ENCODE assay signal across 9 cellular contexts in genomic region chr19:48481191-48481500, GRCh38. TPM values are rescaled to one million over a fixed set of nuclear protein-coding genes. Genes with fewer than 3 reads are reported as not detected.
DNase-seq lines count a peak whose midpoint lies in the region; ATAC-seq and TF ChIP-seq lines count a peak whose summit lies in the region.
"Had no signal": no experiment of that assay in that cellular context is flagged by ENCODE, and none has a peak within 500 bp of the region (broad histone marks: within the 10 kb centered on the region; RNA-seq: fewer than 3 reads in every experiment).

No MANE protein-coding gene starts in this region.

- peaks cover 16% of the 10 kb centered on the region for H3K36me3 Mint-ChIP-seq in CD8-positive, alpha-beta T cell
- peaks cover 21% of the 10 kb centered on the region for H3K36me3 Mint-ChIP-seq in activated B cell treated with CpG ODN at 0.5 μM for 24 hours (ENCODE audit: low read depth)

- no peak for TF ChIP-seq CTCF in CD8-positive, alpha-beta T cell (IDR thresholded peaks at IDR 0.05)
- no peak for TF ChIP-seq CTCF in activated B cell treated with CpG ODN at 0.5 μM for 24 hours (IDR thresholded peaks at IDR 0.05)
- no peak for TF ChIP-seq CTCF in fibroblast of mammary gland (conservative IDR thresholded peaks at IDR 0.05; ENCODE audit: control insufficient read depth, insufficient read depth, low read depth, low read length)
- no peak for TF ChIP-seq CTCF in gastrocnemius medialis (IDR thresholded peaks at IDR 0.05 in 4 of 5, conservative IDR thresholded peaks at IDR 0.05 in 1 of 5)

- no peaks in the 10 kb centered on the region for H3K27me3 Mint-ChIP-seq in CD8-positive, alpha-beta T cell (ENCODE audit: low read depth)
- H3K27me3 Mint-ChIP-seq in activated B cell treated with CpG ODN at 0.5 μM for 24 hours, result peaks cover 1% of the 10 kb centered on the region

- in situ Hi-C loops in gastrocnemius medialis (cut with MboI; ENCODE audit: low sequenced_read_pairs in 4 of 4), result no loop called here

- peak overlapping the region; percentile 66 for H3K4me3 ChIP-seq in CD8-positive, alpha-beta T cell (ENCODE audit: low read depth, low read length)
- H3K4me3 ChIP-seq in fibroblast of mammary gland (ENCODE audit: control insufficient read depth, low read depth, low read length), result peak overlapping the region; percentile 38
- peak overlapping the region; percentile 64 to 91 (median 75) for H3K4me3 ChIP-seq in gastrocnemius medialis

- H3K4me1 ChIP-seq in CD8-positive, alpha-beta T cell (ENCODE audit: insufficient read depth, low read length), result peaks cover 4% of the 10 kb centered on the region
- peaks cover 20 to 21% of the 10 kb centered on the region in 2 donors for H3K4me1 ChIP-seq in gastrocnemius medialis

- TF ChIP-seq POLR2A in gastrocnemius medialis (IDR thresholded peaks at IDR 0.05), result no peak

- H3K9me3 Mint-ChIP-seq in CD8-positive, alpha-beta T cell, result no peaks in the 10 kb centered on the region
- H3K9me3 Mint-ChIP-seq in activated B cell treated with CpG ODN at 0.5 μM for 24 hours, result no peaks in the 10 kb centered on the region

- peaks cover 19% of the 10 kb centered on the region for H3K4me1 Mint-ChIP-seq in CD8-positive, alpha-beta T cell (ENCODE audit: low read depth)
- peaks cover 11% of the 10 kb centered on the region for H3K4me1 Mint-ChIP-seq in activated B cell treated with CpG ODN at 0.5 μM for 24 hours

- no peak for ATAC-seq in CD8-positive, alpha-beta T cell
- ATAC-seq in activated B cell treated with CpG ODN at 0.5 μM for 24 hours (ENCODE audit: low read depth), result no peak
- no peak for ATAC-seq in gastrocnemius medialis
- no peak for ATAC-seq in HG02852 (IDR thresholded peaks at IDR 0.05; ENCODE audit: unreplicated experiment)
- no peak for ATAC-seq in HG03521 (IDR thresholded peaks at IDR 0.05; ENCODE audit: unreplicated experiment)
- no peak for ATAC-seq in GM18517 (IDR thresholded peaks at IDR 0.05; ENCODE audit: unreplicated experiment)

- no peaks in the 10 kb centered on the region for H3K27me3 ChIP-seq in CD8-positive, alpha-beta T cell (ENCODE audit: insufficient read depth, low read length)
- no peaks in the 10 kb centered on the region for H3K27me3 ChIP-seq in gastrocnemius medialis

- intact Hi-C loops in CD8-positive, alpha-beta T cell (cut with DNase I, micrococcal nuclease), result no loop called here
- intact Hi-C loops in activated B cell treated with CpG ODN at 0.5 μM for 24 hours (cut with micrococcal nuclease), result no loop called here
- intact Hi-C loops in gastrocnemius medialis (cut with DNase I; ENCODE audit: low total_unique reads), result no loop called here

- CTCF ChIA-PET in CD8-positive, alpha-beta T cell (lab: Charles Lee), result interaction anchor here (0.6 to 2.7 kb wide), 3 partner anchors 9 to 128 kb away, joined by 3 to 25 read pairs (median 6); partner anchors contain the start of gene KDELR1
- CTCF ChIA-PET in activated B cell treated with CpG ODN at 0.5 μM for 24 hours (lab: Charles Lee), result interaction anchor here (0.6 to 2.4 kb wide), 2 partner anchors 9 to 102 kb away, joined by 3 to 14 read pairs; no protein-coding TSS in a partner anchor

- H3K27ac ChIP-seq in CD8-positive, alpha-beta T cell (ENCODE audit: low read depth, low read length), result peak overlapping the region; percentile 53
- peak overlapping the region; percentile 87 to 94 (median 92) for H3K27ac ChIP-seq in gastrocnemius medialis

- H3K36me3 ChIP-seq in CD8-positive, alpha-beta T cell (ENCODE audit: insufficient read depth, low read length), result no peaks in the 10 kb centered on the region
- H3K36me3 ChIP-seq in gastrocnemius medialis, result peaks cover 0 to 24% of the 10 kb centered on the region in 2 donors

- no peak for DNase-seq in CD8-positive, alpha-beta T cell
- DNase-seq in activated B cell treated with CpG ODN at 0.5 μM for 24 hours (no peak), fibroblast of mammary gland (ENCODE audit: low read depth) (peak; percentile 34), gastrocnemius medialis (no peak), NCI-H774 (lab: John Stamatoyannopoulos, UW) (no peak)
- DNase-seq: SW 1271 had no signal

- H3K4me3 Mint-ChIP-seq in CD8-positive, alpha-beta T cell, result peak overlapping the region; percentile 83
- H3K4me3 Mint-ChIP-seq in activated B cell treated with CpG ODN at 0.5 μM for 24 hours, result peak overlapping the region; percentile 84

- no peaks in the 10 kb centered on the region for H3K9me3 ChIP-seq in CD8-positive, alpha-beta T cell (ENCODE audit: low read length)
- H3K9me3 ChIP-seq in gastrocnemius medialis, result no peaks in the 10 kb centered on the region

- POLR2A ChIA-PET in CD8-positive, alpha-beta T cell (lab: Charles Lee), result interaction anchor here (0.8 to 1.2 kb wide), 3 partner anchors 11 to 153 kb away, joined by 3 to 6 read pairs (median 3); partner anchors contain the start of genes RPL18 and SPHK2
- POLR2A ChIA-PET in activated B cell treated with CpG ODN at 0.5 μM for 24 hours (lab: Charles Lee), result interaction anchor here (0.6 to 1.2 kb wide), 7 partner anchors 9 to 1106 kb away, joined by 3 to 4 read pairs (median 3); partner anchors contain the start of genes PLA2G4C, RPL18 and SPHK2

- H3K27ac Mint-ChIP-seq in CD8-positive, alpha-beta T cell, result peak overlapping the region; percentile 84
- H3K27ac Mint-ChIP-seq in activated B cell treated with CpG ODN at 0.5 μM for 24 hours, result no peak overlapping the region

RNA-seq across cellular contexts. Expression of gene CYTH2, which starts 12.0 kb away (rescaled TPM):
- 10 to 100 TPM; 30.9 to 32.3 TPM for total RNA-seq in CD8-positive, alpha-beta T cell
- 35.6 and 40.5 TPM in 2 replicates for total RNA-seq in activated B cell treated with CpG ODN at 0.5 μM for 24 hours
- total RNA-seq in gastrocnemius medialis, result 10 to 100 TPM; 24.3 to 35.2 (median 26.9) TPM

RNA-seq across cellular contexts. Expression of gene KCNJ14, which starts 25.8 kb away (rescaled TPM):
- 1 to 10 TPM; 3.7 to 3.9 TPM for total RNA-seq in CD8-positive, alpha-beta T cell
- 1.7 and 2.2 TPM in 2 replicates for total RNA-seq in activated B cell treated with CpG ODN at 0.5 μM for 24 hours
- total RNA-seq in gastrocnemius medialis, result 1 to 10 TPM in 2 of 4 donors, under 1 TPM in 2; 0.19 to 1.9 (median 0.92) TPM

RNA-seq across cellular contexts. Expression of gene LMTK3, which starts 30.5 kb away (rescaled TPM):
- 10 to 100 TPM; 13.7 to 16.9 TPM for total RNA-seq in CD8-positive, alpha-beta T cell
- total RNA-seq in activated B cell treated with CpG ODN at 0.5 μM for 24 hours, result 0.60 and 0.66 TPM in 2 replicates
- not detected for total RNA-seq in gastrocnemius medialis

RNA-seq across cellular contexts. Expression of gene GRWD1, which starts 35.4 kb away (rescaled TPM):
- 10 to 100 TPM; 36.1 to 41.7 TPM for total RNA-seq in CD8-positive, alpha-beta T cell
- 63.4 and 71.4 TPM in 2 replicates for total RNA-seq in activated B cell treated with CpG ODN at 0.5 μM for 24 hours
- total RNA-seq in gastrocnemius medialis, result 10 to 100 TPM; 27.8 to 36.0 (median 31.2) TPM
